In the genomic region with DNA sequence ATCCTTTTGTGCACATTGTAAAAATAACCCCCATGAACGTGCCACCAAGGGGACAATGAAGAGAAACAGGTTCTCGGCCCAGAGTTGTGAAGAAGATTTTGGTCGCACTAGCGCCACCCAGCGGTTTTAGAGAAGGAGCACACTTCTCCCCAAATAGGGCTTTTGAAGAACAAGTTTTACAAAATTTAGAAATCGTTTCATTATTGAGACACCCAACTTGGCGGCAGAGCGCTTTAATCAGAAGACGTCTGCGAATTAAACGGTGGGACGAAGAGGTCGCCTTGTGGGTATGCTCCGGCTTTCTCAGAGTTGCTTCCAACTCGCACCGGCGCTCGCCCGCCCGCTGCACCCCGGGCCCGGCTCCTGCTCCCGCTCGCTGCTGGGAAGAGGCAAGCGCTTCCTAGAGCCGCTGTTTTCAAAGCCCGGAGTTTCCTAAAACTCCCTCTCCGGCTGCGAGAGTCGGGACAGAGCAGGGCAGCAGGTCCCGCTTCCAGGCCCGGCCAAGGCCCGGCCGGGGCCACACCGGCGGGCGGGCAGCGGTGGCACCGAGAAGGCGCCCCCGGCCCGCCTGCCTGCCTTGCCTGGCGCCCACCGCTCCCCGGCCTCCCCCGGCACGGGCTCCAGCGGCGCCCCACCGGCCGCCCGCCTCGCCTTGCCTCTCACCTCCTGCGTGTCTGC, we compare ENCODE assay signal across 2 cellular contexts.
TF ChIP-seq lines count a peak whose summit lies in the region.

No MANE protein-coding gene starts in this region.

TF ChIP-seq in A549, 52 proteins besides CTCF, POLR2A, EP300 and RAD21:
- no peak; the same call in 1 of the 2 replicates for TF ChIP-seq KDM1A (IDR thresholded peaks at IDR 0.05; ENCODE audit: low read depth)
- no peak for TF ChIP-seq ZSCAN20 (CRISPR knock-in tag; IDR thresholded peaks at IDR 0.05)
- TF ChIP-seq, protein P1, sequence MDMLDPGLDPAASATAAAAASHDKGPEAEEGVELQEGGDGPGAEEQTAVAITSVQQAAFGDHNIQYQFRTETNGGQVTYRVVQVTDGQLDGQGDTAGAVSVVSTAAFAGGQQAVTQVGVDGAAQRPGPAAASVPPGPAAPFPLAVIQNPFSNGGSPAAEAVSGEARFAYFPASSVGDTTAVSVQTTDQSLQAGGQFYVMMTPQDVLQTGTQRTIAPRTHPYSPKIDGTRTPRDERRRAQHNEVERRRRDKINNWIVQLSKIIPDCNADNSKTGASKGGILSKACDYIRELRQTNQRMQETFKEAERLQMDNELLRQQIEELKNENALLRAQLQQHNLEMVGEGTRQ (IDR thresholded peaks at IDR 0.05), result no peak
- peak; percentile 77 for TF ChIP-seq KDM5A (IDR thresholded peaks at IDR 0.05)
- peak; percentile 58; the same call in 1 of the 2 replicates for TF ChIP-seq PHF8 (IDR thresholded peaks at IDR 0.05; ENCODE audit: borderline replicate concordance, low read depth)
- peak; percentile 83 for TF ChIP-seq SMC3 (IDR thresholded peaks at IDR 0.05)
- TF ChIP-seq CHD4 (IDR thresholded peaks at IDR 0.05; ENCODE audit: borderline replicate concordance), result no peak
- TF ChIP-seq FOSB (CRISPR knock-in tag; IDR thresholded peaks at IDR 0.05), result no peak

TF ChIP-seq in H1, 55 proteins besides CTCF, POLR2A, EP300 and RAD21:
- peak; percentile 41 for TF ChIP-seq SUZ12 (IDR thresholded peaks at IDR 0.05; ENCODE audit: low read length)
- no peak for TF ChIP-seq NANOG (IDR thresholded peaks at IDR 0.05; ENCODE audit: insufficient read depth, low read depth, low read length, poor library complexity, severe bottlenecking)
- TF ChIP-seq BCL11A (IDR thresholded peaks at IDR 0.05; ENCODE audit: low read depth in 2 of 2, low read length in 2 of 2), result no peak
- TF ChIP-seq CHD2 (IDR thresholded peaks at IDR 0.05; ENCODE audit: low read length), result no peak
- no peak for TF ChIP-seq TBP (IDR thresholded peaks at IDR 0.05; ENCODE audit: low read depth, low read length)
- peak; percentile 26 for TF ChIP-seq CTBP2 (IDR thresholded peaks at IDR 0.05; ENCODE audit: borderline replicate concordance, insufficient read depth, insufficient read length, low read length)
- TF ChIP-seq TCF12 (IDR thresholded peaks at IDR 0.05; ENCODE audit: low read depth, low read length), result no peak
- TF ChIP-seq TAF7 (optimal IDR thresholded peaks at IDR 0.05; ENCODE audit: borderline replicate concordance, low read depth, low read length), result no peak
- TF ChIP-seq MAFK (IDR thresholded peaks at IDR 0.05; ENCODE audit: low read depth, low read length), result no peak
- no peak for TF ChIP-seq KDM5A (IDR thresholded peaks at IDR 0.05; ENCODE audit: low read length)
- no peak for TF ChIP-seq CBX5 (IDR thresholded peaks at IDR 0.05; ENCODE audit: low read depth, low read length)
- no peak for TF ChIP-seq SAP30 (IDR thresholded peaks at IDR 0.05; ENCODE audit: insufficient read depth, insufficient replicate concordance, low read length)
- TF ChIP-seq, protein P2, sequence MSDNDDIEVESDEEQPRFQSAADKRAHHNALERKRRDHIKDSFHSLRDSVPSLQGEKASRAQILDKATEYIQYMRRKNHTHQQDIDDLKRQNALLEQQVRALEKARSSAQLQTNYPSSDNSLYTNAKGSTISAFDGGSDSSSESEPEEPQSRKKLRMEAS (IDR thresholded peaks at IDR 0.05), result no peak
- no peak for TF ChIP-seq NRF1 (IDR thresholded peaks at IDR 0.05; ENCODE audit: low read depth, low read length)
- TF ChIP-seq GABPA (IDR thresholded peaks at IDR 0.05; ENCODE audit: borderline replicate concordance, insufficient read depth, low read length), result no peak
- no peak for TF ChIP-seq HDAC6 (IDR thresholded peaks at IDR 0.05; ENCODE audit: low read depth, low read length)
- no peak for TF ChIP-seq CREB1 (IDR thresholded peaks at IDR 0.05)
- TF ChIP-seq TEAD4 (IDR thresholded peaks at IDR 0.05; ENCODE audit: low read depth, low read length), result no peak
- TF ChIP-seq RNF2 (IDR thresholded peaks at IDR 0.05; ENCODE audit: borderline replicate concordance, low read depth, low read length, missing control alignments, poor library complexity, severe bottlenecking), result peak; percentile 68
- TF ChIP-seq, protein P3, sequence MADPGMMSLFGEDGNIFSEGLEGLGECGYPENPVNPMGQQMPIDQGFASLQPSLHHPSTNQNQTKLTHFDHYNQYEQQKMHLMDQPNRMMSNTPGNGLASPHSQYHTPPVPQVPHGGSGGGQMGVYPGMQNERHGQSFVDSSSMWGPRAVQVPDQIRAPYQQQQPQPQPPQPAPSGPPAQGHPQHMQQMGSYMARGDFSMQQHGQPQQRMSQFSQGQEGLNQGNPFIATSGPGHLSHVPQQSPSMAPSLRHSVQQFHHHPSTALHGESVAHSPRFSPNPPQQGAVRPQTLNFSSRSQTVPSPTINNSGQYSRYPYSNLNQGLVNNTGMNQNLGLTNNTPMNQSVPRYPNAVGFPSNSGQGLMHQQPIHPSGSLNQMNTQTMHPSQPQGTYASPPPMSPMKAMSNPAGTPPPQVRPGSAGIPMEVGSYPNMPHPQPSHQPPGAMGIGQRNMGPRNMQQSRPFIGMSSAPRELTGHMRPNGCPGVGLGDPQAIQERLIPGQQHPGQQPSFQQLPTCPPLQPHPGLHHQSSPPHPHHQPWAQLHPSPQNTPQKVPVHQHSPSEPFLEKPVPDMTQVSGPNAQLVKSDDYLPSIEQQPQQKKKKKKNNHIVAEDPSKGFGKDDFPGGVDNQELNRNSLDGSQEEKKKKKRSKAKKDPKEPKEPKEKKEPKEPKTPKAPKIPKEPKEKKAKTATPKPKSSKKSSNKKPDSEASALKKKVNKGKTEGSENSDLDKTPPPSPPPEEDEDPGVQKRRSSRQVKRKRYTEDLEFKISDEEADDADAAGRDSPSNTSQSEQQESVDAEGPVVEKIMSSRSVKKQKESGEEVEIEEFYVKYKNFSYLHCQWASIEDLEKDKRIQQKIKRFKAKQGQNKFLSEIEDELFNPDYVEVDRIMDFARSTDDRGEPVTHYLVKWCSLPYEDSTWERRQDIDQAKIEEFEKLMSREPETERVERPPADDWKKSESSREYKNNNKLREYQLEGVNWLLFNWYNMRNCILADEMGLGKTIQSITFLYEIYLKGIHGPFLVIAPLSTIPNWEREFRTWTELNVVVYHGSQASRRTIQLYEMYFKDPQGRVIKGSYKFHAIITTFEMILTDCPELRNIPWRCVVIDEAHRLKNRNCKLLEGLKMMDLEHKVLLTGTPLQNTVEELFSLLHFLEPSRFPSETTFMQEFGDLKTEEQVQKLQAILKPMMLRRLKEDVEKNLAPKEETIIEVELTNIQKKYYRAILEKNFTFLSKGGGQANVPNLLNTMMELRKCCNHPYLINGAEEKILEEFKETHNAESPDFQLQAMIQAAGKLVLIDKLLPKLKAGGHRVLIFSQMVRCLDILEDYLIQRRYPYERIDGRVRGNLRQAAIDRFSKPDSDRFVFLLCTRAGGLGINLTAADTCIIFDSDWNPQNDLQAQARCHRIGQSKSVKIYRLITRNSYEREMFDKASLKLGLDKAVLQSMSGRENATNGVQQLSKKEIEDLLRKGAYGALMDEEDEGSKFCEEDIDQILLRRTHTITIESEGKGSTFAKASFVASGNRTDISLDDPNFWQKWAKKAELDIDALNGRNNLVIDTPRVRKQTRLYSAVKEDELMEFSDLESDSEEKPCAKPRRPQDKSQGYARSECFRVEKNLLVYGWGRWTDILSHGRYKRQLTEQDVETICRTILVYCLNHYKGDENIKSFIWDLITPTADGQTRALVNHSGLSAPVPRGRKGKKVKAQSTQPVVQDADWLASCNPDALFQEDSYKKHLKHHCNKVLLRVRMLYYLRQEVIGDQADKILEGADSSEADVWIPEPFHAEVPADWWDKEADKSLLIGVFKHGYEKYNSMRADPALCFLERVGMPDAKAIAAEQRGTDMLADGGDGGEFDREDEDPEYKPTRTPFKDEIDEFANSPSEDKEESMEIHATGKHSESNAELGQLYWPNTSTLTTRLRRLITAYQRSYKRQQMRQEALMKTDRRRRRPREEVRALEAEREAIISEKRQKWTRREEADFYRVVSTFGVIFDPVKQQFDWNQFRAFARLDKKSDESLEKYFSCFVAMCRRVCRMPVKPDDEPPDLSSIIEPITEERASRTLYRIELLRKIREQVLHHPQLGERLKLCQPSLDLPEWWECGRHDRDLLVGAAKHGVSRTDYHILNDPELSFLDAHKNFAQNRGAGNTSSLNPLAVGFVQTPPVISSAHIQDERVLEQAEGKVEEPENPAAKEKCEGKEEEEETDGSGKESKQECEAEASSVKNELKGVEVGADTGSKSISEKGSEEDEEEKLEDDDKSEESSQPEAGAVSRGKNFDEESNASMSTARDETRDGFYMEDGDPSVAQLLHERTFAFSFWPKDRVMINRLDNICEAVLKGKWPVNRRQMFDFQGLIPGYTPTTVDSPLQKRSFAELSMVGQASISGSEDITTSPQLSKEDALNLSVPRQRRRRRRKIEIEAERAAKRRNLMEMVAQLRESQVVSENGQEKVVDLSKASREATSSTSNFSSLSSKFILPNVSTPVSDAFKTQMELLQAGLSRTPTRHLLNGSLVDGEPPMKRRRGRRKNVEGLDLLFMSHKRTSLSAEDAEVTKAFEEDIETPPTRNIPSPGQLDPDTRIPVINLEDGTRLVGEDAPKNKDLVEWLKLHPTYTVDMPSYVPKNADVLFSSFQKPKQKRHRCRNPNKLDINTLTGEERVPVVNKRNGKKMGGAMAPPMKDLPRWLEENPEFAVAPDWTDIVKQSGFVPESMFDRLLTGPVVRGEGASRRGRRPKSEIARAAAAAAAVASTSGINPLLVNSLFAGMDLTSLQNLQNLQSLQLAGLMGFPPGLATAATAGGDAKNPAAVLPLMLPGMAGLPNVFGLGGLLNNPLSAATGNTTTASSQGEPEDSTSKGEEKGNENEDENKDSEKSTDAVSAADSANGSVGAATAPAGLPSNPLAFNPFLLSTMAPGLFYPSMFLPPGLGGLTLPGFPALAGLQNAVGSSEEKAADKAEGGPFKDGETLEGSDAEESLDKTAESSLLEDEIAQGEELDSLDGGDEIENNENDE (IDR thresholded peaks at IDR 0.05; ENCODE audit: insufficient replicate concordance, low read length), result no peak
- no peak for TF ChIP-seq SP4 (IDR thresholded peaks at IDR 0.05; ENCODE audit: low read length)
- TF ChIP-seq SIN3A (conservative IDR thresholded peaks at IDR 0.05 in 1 of 2, IDR thresholded peaks at IDR 0.05 in 1 of 2; ENCODE audit: low read depth in 1 of 2, low read length in 2 of 2), result no peak
- TF ChIP-seq EZH2 (IDR thresholded peaks at IDR 0.05; ENCODE audit: low read depth, low read length, severe bottlenecking), result peak; percentile 70
- no peak for TF ChIP-seq RBBP5 (IDR thresholded peaks at IDR 0.05; ENCODE audit: borderline replicate concordance, low read depth, low read length)
- TF ChIP-seq GTF2F1 (IDR thresholded peaks at IDR 0.05; ENCODE audit: borderline replicate concordance, low read depth, low read length), result no peak
- TF ChIP-seq EGR1 (IDR thresholded peaks at IDR 0.05; ENCODE audit: borderline replicate concordance, low read depth, low read length), result no peak
- TF ChIP-seq, protein P4, sequence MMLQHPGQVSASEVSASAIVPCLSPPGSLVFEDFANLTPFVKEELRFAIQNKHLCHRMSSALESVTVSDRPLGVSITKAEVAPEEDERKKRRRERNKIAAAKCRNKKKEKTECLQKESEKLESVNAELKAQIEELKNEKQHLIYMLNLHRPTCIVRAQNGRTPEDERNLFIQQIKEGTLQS (IDR thresholded peaks at IDR 0.05; ENCODE audit: insufficient read depth, low read depth, low read length), result no peak
- TF ChIP-seq, protein P5, sequence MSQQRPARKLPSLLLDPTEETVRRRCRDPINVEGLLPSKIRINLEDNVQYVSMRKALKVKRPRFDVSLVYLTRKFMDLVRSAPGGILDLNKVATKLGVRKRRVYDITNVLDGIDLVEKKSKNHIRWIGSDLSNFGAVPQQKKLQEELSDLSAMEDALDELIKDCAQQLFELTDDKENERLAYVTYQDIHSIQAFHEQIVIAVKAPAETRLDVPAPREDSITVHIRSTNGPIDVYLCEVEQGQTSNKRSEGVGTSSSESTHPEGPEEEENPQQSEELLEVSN (IDR thresholded peaks at IDR 0.05), result no peak
- no peak for TF ChIP-seq SIRT6 (IDR thresholded peaks at IDR 0.05; ENCODE audit: low read length)
- no peak for TF ChIP-seq CHD1 (IDR thresholded peaks at IDR 0.05; ENCODE audit: low read depth, low read length)
- no peak for TF ChIP-seq ZNF274 (IDR thresholded peaks at IDR 0.05; ENCODE audit: borderline replicate concordance, extremely low read depth, low read length)
- TF ChIP-seq KDM1A (IDR thresholded peaks at IDR 0.05; ENCODE audit: borderline replicate concordance, low read length), result no peak
- peak; percentile 46 for TF ChIP-seq KDM4A (IDR thresholded peaks at IDR 0.05; ENCODE audit: low read depth, low read length, severe bottlenecking)
- no peak for TF ChIP-seq SRF (IDR thresholded peaks at IDR 0.05; ENCODE audit: low read depth, low read length)
- TF ChIP-seq TAF1 (IDR thresholded peaks at IDR 0.05; ENCODE audit: low read depth, low read length), result no peak
- no peak for TF ChIP-seq CEBPB (IDR thresholded peaks at IDR 0.05; ENCODE audit: low read depth, low read length)
- TF ChIP-seq BRCA1 (IDR thresholded peaks at IDR 0.05; ENCODE audit: low read depth, low read length), result no peak
- TF ChIP-seq POLR2AphosphoS5 (IDR thresholded peaks at IDR 0.05; ENCODE audit: low read depth, low read length), result no peak
- TF ChIP-seq, protein P1 (IDR thresholded peaks at IDR 0.05; ENCODE audit: low read length), result no peak
- no peak for TF ChIP-seq RFX5 (IDR thresholded peaks at IDR 0.05; ENCODE audit: borderline replicate concordance, low read depth, low read length)
- TF ChIP-seq, protein P6, sequence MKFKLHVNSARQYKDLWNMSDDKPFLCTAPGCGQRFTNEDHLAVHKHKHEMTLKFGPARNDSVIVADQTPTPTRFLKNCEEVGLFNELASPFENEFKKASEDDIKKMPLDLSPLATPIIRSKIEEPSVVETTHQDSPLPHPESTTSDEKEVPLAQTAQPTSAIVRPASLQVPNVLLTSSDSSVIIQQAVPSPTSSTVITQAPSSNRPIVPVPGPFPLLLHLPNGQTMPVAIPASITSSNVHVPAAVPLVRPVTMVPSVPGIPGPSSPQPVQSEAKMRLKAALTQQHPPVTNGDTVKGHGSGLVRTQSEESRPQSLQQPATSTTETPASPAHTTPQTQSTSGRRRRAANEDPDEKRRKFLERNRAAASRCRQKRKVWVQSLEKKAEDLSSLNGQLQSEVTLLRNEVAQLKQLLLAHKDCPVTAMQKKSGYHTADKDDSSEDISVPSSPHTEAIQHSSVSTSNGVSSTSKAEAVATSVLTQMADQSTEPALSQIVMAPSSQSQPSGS (IDR thresholded peaks at IDR 0.05; ENCODE audit: low read length), result no peak
- TF ChIP-seq SP2 (IDR thresholded peaks at IDR 0.05; ENCODE audit: low read length), result no peak
